In the genomic region with DNA sequence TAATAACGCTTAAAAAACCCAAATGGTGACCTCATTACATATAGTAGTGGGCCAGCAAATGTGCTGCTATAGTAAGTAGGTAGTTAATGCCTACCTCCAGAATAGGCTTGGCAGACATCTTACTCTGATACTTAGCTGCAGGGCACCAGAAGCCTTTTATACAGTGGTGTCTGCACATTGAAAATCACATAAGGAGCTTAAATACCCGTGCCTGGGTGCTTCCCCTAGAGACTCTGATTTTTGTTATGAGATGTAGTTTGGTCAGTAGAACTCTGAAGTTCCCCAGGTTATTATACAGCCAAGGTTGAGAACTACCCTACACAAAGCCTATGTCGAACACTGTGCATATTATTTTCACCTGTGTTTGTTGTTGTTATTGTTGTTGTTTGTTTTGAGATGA, we compare ENCODE assay signal across 19 cellular contexts. TPM values are rescaled to one million over a fixed set of nuclear protein-coding genes. Genes with fewer than 3 reads are reported as not detected.
DNase-seq lines count a peak whose midpoint lies in the region; ATAC-seq and TF ChIP-seq lines count a peak whose summit lies in the region.
"Had no signal": no experiment of that assay in that cellular context is flagged by ENCODE, and none has a peak within 500 bp of the region (broad histone marks: within the 10 kb centered on the region; RNA-seq: fewer than 3 reads in every experiment).

No MANE protein-coding gene starts in this region.

- H3K4me3 ChIP-seq in esophagus squamous epithelium (no peak overlapping the region), uterus (no peak overlapping the region)

- peak overlapping the region; percentile 46 to 48 for H3K27ac Mint-ChIP-seq in T-cell
- H3K27ac Mint-ChIP-seq: activated B cell treated with CpG ODN at 0.5 μM for 24 hours had no signal

- 64 to 67% methylated on average over 3 of the region's 3 CpGs for WGBS in esophagus squamous epithelium, 2 donors

- no peak for TF ChIP-seq CTCF in esophagus squamous epithelium (IDR thresholded peaks at IDR 0.05)
- no peak for TF ChIP-seq CTCF in uterus (IDR thresholded peaks at IDR 0.05)

- intact Hi-C loops in esophagus squamous epithelium (cut with DNase I) (no loop called here), uterus (cut with DNase I; ENCODE audit: low total_unique reads) (no loop called here)

- peak; percentile 39 for DNase-seq in ACHN
- DNase-seq in T-cell: no peak
- DNase-seq in activated CD8-positive, alpha-beta memory T cell treated with anti-CD3 and anti-CD28 coated beads, Interleukin-2, amount 50 U/mL, for 48 hours: no peak
- DNase-seq in esophagus squamous epithelium (lab: John Stamatoyannopoulos, UW): no peak
- DNase-seq in uterus: no peak
- no peak for DNase-seq in activated CD4-positive, alpha-beta T cell treated with anti-CD3 and anti-CD28 coated beads, Interleukin-2, amount 50 U/mL, for 4 hours
- DNase-seq: activated B cell treated with CpG ODN at 0.5 μM for 24 hours, dorsolateral prefrontal cortex, HFFc6, lower lobe of right lung, NCI-H1105, NCI-H2171 treated with DMSO at 0.1 percent for 48 hours, T-helper 17 cell had no signal

- POLR2A ChIA-PET in T-cell (lab: Charles Lee): no interaction called here

- no peaks in the 10 kb centered on the region for H3K9me3 Mint-ChIP-seq in T-cell
- H3K9me3 Mint-ChIP-seq: activated B cell treated with CpG ODN at 0.5 μM for 24 hours; activated T-helper 1 cell treated with anti-CD3 and anti-CD28 coated beads, Interleukin-12 subunit alpha, Interleukin-12 subunit beta, Interleukin-2, Interleukin-4 antibody, amounts not matched to agents 30 ng/mL and 10 ng/mL and 1 ng/mL, durations not matched to agents 14 hours and 24 hours and 36 hours; HFFc6 had no signal

- H3K4me3 Mint-ChIP-seq in T-cell: no peak overlapping the region
- H3K4me3 Mint-ChIP-seq: activated B cell treated with CpG ODN at 0.5 μM for 24 hours; activated T-helper 1 cell treated with anti-CD3 and anti-CD28 coated beads, Interleukin-12 subunit alpha, Interleukin-12 subunit beta, Interleukin-2, Interleukin-4 antibody, amounts not matched to agents 30 ng/mL and 10 ng/mL and 1 ng/mL, durations not matched to agents 14 hours and 24 hours and 36 hours; HFFc6; T-helper 17 cell had no signal

- H3K36me3 ChIP-seq in esophagus squamous epithelium (peaks cover 0 to 12% (median 0%) of the 10 kb centered on the region in 3 donors), uterus (no peaks in the 10 kb centered on the region)
- H3K36me3 ChIP-seq: breast epithelium had no signal

- H3K4me1 ChIP-seq in esophagus squamous epithelium (peaks cover 0 to 8% (median 7%) of the 10 kb centered on the region in 3 donors), uterus (no peaks in the 10 kb centered on the region)
- H3K4me1 ChIP-seq: breast epithelium, parathyroid adenoma had no signal

- in situ Hi-C loops in ACHN (cut with HindIII; ENCODE audit: low pct_ligation_motif_present, low pct_unique_long_range_greater_than_20kb, low sequenced_read_pairs): no loop called here

- H3K36me3 Mint-ChIP-seq in T-cell: peaks cover 21% of the 10 kb centered on the region

- CTCF ChIA-PET in T-cell (lab: Charles Lee): interaction anchor here in 1 of 2 donors (0.5 kb wide), 1 partner anchor 131 kb away, joined by 3 read pairs; no protein-coding TSS in a partner anchor

- H3K27me3 Mint-ChIP-seq in T-cell: no peaks in the 10 kb centered on the region
- H3K27me3 Mint-ChIP-seq: activated B cell treated with CpG ODN at 0.5 μM for 24 hours, T-helper 17 cell had no signal

- H3K27me3 ChIP-seq in esophagus squamous epithelium: no peaks in the 10 kb centered on the region
- no peaks in the 10 kb centered on the region for H3K27me3 ChIP-seq in uterus
- H3K27me3 ChIP-seq: breast epithelium, dorsolateral prefrontal cortex had no signal

- peak; percentile 45 for ATAC-seq in GM18867 (IDR thresholded peaks at IDR 0.05; ENCODE audit: unreplicated experiment)
- peak; percentile 43 for ATAC-seq in HG02885 (IDR thresholded peaks at IDR 0.05; ENCODE audit: poor library complexity, unreplicated experiment)
- no peak for ATAC-seq in T-cell (replicated peaks in 1 of 4)
- ATAC-seq: esophagus mucosa, lower lobe of right lung, T-helper 17 cell had no signal

- H3K27ac ChIP-seq in esophagus squamous epithelium: no peak overlapping the region
- no peak overlapping the region for H3K27ac ChIP-seq in uterus
- H3K27ac ChIP-seq: breast epithelium, parathyroid adenoma had no signal

- peaks cover 37 to 46% (median 43%) of the 10 kb centered on the region in 3 donors for H3K4me1 Mint-ChIP-seq in T-cell

- TF ChIP-seq POLR2A in esophagus squamous epithelium (IDR thresholded peaks at IDR 0.05) (no peak), uterus (IDR thresholded peaks at IDR 0.05) (no peak)

- no peaks in the 10 kb centered on the region for H3K9me3 ChIP-seq in esophagus squamous epithelium
- no peaks in the 10 kb centered on the region for H3K9me3 ChIP-seq in uterus
- H3K9me3 ChIP-seq: breast epithelium, lower lobe of right lung had no signal

RNA-seq across cellular contexts. Expression of a gene that starts 47.2 kb away (rescaled TPM):
- total RNA-seq in T-cell (10 to 100 TPM; 59.8 to 86.0 (median 62.5) TPM), esophagus squamous epithelium (10 to 100 TPM; 16.0 to 34.3 (median 21.7) TPM), uterus (10 to 100 TPM; 27.4 to 100.0 (median 54.6) TPM)

RNA-seq across cellular contexts. Expression of a gene that starts 47.3 kb away (rescaled TPM):
- total RNA-seq in T-cell (10 to 100 TPM; 44.8 to 65.6 (median 48.9) TPM), esophagus squamous epithelium (10 to 100 TPM; 33.9 to 81.5 (median 56.8) TPM), uterus (100 to 1,000 TPM in 2 of 4 donors, 10 to 100 TPM in 2; 63.3 to 161 (median 101) TPM)

Comparison
In these comparisons a context has a peak if more than half of its experiments do, and no peak if none do; other contexts are left out.
1. ATAC-seq: peak in GM18867 (single experiment) and HG02885 (single experiment); none in T-cell (0 of 4).